Comparison of ENCODE assay signal across 8 cellular contexts in the genomic region with DNA sequence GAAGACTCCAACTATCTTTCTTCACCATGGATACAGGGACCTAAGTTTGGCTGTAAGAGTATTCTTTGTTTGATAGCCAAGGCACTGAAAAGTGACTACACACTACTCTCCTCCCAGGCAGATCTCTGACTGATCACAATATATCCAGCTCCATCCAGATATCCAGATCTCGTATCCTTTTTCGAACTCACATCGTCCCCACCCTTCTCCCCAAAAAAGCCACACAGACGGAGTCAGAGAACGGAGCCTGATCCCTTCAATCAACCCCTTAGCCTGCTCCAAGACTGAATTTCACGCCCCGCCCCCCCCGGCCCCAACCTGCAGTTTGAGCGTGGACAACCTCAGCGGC. TPM values are rescaled to one million over a fixed set of nuclear protein-coding genes. Genes with fewer than 3 reads are reported as not detected.
DNase-seq lines count a peak whose midpoint lies in the region; ATAC-seq lines count a peak whose summit lies in the region.

No MANE protein-coding gene starts in this region.

- no peak overlapping the region for H3K27ac ChIP-seq in iPS-20b (ENCODE audit: low read length)

- no peaks in the 10 kb centered on the region for H3K27me3 Mint-ChIP-seq in activated naive CD4-positive, alpha-beta T cell treated with anti-CD3 and anti-CD28 coated beads, Interleukin-2, amount 50 U/mL, for 24 hours
- H3K27me3 Mint-ChIP-seq in activated T-helper 2 cell treated with anti-CD3 and anti-CD28 coated beads, Interferon-gamma antibody, Interleukin-2, Interleukin-4, amounts not matched to agents 10 μg/mL and 5 μg/mL and 100 μg/mL, durations not matched to agents 14 hours and 24 hours and 36 hours (ENCODE audit: low read depth) = no peaks in the 10 kb centered on the region
- H3K27me3 Mint-ChIP-seq in stimulated activated naive CD8-positive, alpha-beta T cell treated with anti-CD3 and anti-CD28 coated beads, Interleukin-15, amount 100 ng/mL, for 72 hours = no peaks in the 10 kb centered on the region

- H3K4me3 Mint-ChIP-seq in activated naive CD4-positive, alpha-beta T cell treated with anti-CD3 and anti-CD28 coated beads, Interleukin-2, amount 50 U/mL, for 24 hours = peak overlapping the region; percentile 99
- peak overlapping the region; percentile 99 for H3K4me3 Mint-ChIP-seq in activated T-helper 2 cell treated with anti-CD3 and anti-CD28 coated beads, Interferon-gamma antibody, Interleukin-2, Interleukin-4, amounts not matched to agents 10 μg/mL and 5 μg/mL and 100 μg/mL, durations not matched to agents 14 hours and 24 hours and 36 hours (ENCODE audit: low read depth)
- peak overlapping the region; percentile 99 for H3K4me3 Mint-ChIP-seq in stimulated activated naive CD8-positive, alpha-beta T cell treated with anti-CD3 and anti-CD28 coated beads, Interleukin-15, amount 100 ng/mL, for 72 hours

- H3K4me3 ChIP-seq in iPS-20b (ENCODE audit: low read length) = peak overlapping the region; percentile 99

- H3K9me3 Mint-ChIP-seq in activated naive CD4-positive, alpha-beta T cell treated with anti-CD3 and anti-CD28 coated beads, Interleukin-2, amount 50 U/mL, for 24 hours = peaks cover 9% of the 10 kb centered on the region
- peaks cover 20% of the 10 kb centered on the region for H3K9me3 Mint-ChIP-seq in activated T-helper 2 cell treated with anti-CD3 and anti-CD28 coated beads, Interferon-gamma antibody, Interleukin-2, Interleukin-4, amounts not matched to agents 10 μg/mL and 5 μg/mL and 100 μg/mL, durations not matched to agents 14 hours and 24 hours and 36 hours
- H3K9me3 Mint-ChIP-seq in stimulated activated naive CD8-positive, alpha-beta T cell treated with anti-CD3 and anti-CD28 coated beads, Interleukin-15, amount 100 ng/mL, for 72 hours = peaks cover 13% of the 10 kb centered on the region in 2 donors

- H3K27ac Mint-ChIP-seq in activated naive CD4-positive, alpha-beta T cell treated with anti-CD3 and anti-CD28 coated beads, Interleukin-2, amount 50 U/mL, for 24 hours = peak overlapping the region; percentile 95
- peak overlapping the region; percentile 95 for H3K27ac Mint-ChIP-seq in activated T-helper 2 cell treated with anti-CD3 and anti-CD28 coated beads, Interferon-gamma antibody, Interleukin-2, Interleukin-4, amounts not matched to agents 10 μg/mL and 5 μg/mL and 100 μg/mL, durations not matched to agents 14 hours and 24 hours and 36 hours
- peak overlapping the region; percentile 99 for H3K27ac Mint-ChIP-seq in stimulated activated naive CD8-positive, alpha-beta T cell treated with anti-CD3 and anti-CD28 coated beads, Interleukin-15, amount 100 ng/mL, for 72 hours

- H3K27me3 ChIP-seq in iPS-20b (ENCODE audit: insufficient read depth, low read length) = no peaks in the 10 kb centered on the region

- H3K4me1 Mint-ChIP-seq in activated naive CD4-positive, alpha-beta T cell treated with anti-CD3 and anti-CD28 coated beads, Interleukin-2, amount 50 U/mL, for 24 hours = peaks cover 36% of the 10 kb centered on the region
- H3K4me1 Mint-ChIP-seq in activated T-helper 2 cell treated with anti-CD3 and anti-CD28 coated beads, Interferon-gamma antibody, Interleukin-2, Interleukin-4, amounts not matched to agents 10 μg/mL and 5 μg/mL and 100 μg/mL, durations not matched to agents 14 hours and 24 hours and 36 hours (ENCODE audit: low read depth) = peaks cover 17% of the 10 kb centered on the region
- H3K4me1 Mint-ChIP-seq in stimulated activated naive CD8-positive, alpha-beta T cell treated with anti-CD3 and anti-CD28 coated beads, Interleukin-15, amount 100 ng/mL, for 72 hours = peaks cover 34% of the 10 kb centered on the region

- H3K4me1 ChIP-seq in iPS-20b (ENCODE audit: insufficient read depth, low read length) = 0 out of 2 replicates have a peak, but pooled peaks cover 3% of the 10 kb centered on the region

- intact Hi-C loops in activated T-helper 2 cell treated with anti-CD3 and anti-CD28 coated beads, Interferon-gamma antibody, Interleukin-2, Interleukin-4, amounts not matched to agents 10 μg/mL and 5 μg/mL and 100 μg/mL, durations not matched to agents 14 hours and 24 hours and 36 hours (cut with micrococcal nuclease) = loop anchor here (10.0 kb wide), 1 partner anchor 100 kb away; a partner anchor contains a TSS

- ATAC-seq in stimulated activated naive CD8-positive, alpha-beta T cell treated with anti-CD3 and anti-CD28 coated beads, Interleukin-15, amount 100 ng/mL, for 72 hours = peak; percentile 15
- ATAC-seq in HG03520 (IDR thresholded peaks at IDR 0.05; ENCODE audit: unreplicated experiment) = no peak

- peaks cover 16% of the 10 kb centered on the region for H3K36me3 Mint-ChIP-seq in activated naive CD4-positive, alpha-beta T cell treated with anti-CD3 and anti-CD28 coated beads, Interleukin-2, amount 50 U/mL, for 24 hours
- H3K36me3 Mint-ChIP-seq in activated T-helper 2 cell treated with anti-CD3 and anti-CD28 coated beads, Interferon-gamma antibody, Interleukin-2, Interleukin-4, amounts not matched to agents 10 μg/mL and 5 μg/mL and 100 μg/mL, durations not matched to agents 14 hours and 24 hours and 36 hours (ENCODE audit: low read depth) = peaks cover 22% of the 10 kb centered on the region

- no peak for DNase-seq in activated naive CD4-positive, alpha-beta T cell (lab: John Stamatoyannopoulos, UW)
- no peak for DNase-seq in activated T-helper 2 cell treated with anti-CD3 and anti-CD28 coated beads, Interferon-gamma antibody, Interleukin-2, Interleukin-4, amounts not matched to agents 10 μg/mL and 5 μg/mL and 100 μg/mL, durations not matched to agents 14 hours and 24 hours and 36 hours (ENCODE audit: low spot score)
- DNase-seq in stimulated activated naive CD8-positive, alpha-beta T cell treated with anti-CD3 and anti-CD28 coated beads, Interleukin-15, amount 100 ng/mL, for 72 hours = no peak
- DNase-seq in NCI-H1930 (lab: John Stamatoyannopoulos, UW) = no peak
- no peak for DNase-seq in stimulated activated CD4-positive, alpha-beta T cell treated with anti-CD3 and anti-CD28 coated beads, Interleukin-4, amount 100 ng/mL, for 1 hour

- H3K9ac ChIP-seq in iPS-20b (ENCODE audit: low read depth, low read length) = peak overlapping the region; percentile 87

- no peaks in the 10 kb centered on the region for H3K9me3 ChIP-seq in iPS-20b (ENCODE audit: insufficient read depth, low read depth, low read length)

- no peaks in the 10 kb centered on the region for H3K36me3 ChIP-seq in iPS-20b (ENCODE audit: insufficient read depth, low read depth, low read length)

RNA-seq across cellular contexts. Expression of a gene that starts 0.5 kb away (rescaled TPM):
- total RNA-seq in activated T-helper 2 cell treated with anti-CD3 and anti-CD28 coated beads, Interferon-gamma antibody, Interleukin-2, Interleukin-4, amounts not matched to agents 10 μg/mL and 5 μg/mL and 100 μg/mL, durations not matched to agents 14 hours and 24 hours and 36 hours = 18.5 and 21.7 TPM in 2 replicates

RNA-seq across cellular contexts. Expression of a gene that starts 0.6 kb away (rescaled TPM):
- 4.1 and 4.7 TPM in 2 replicates for total RNA-seq in activated T-helper 2 cell treated with anti-CD3 and anti-CD28 coated beads, Interferon-gamma antibody, Interleukin-2, Interleukin-4, amounts not matched to agents 10 μg/mL and 5 μg/mL and 100 μg/mL, durations not matched to agents 14 hours and 24 hours and 36 hours

RNA-seq across cellular contexts. Expression of a gene that starts 14.5 kb away (rescaled TPM):
- total RNA-seq in activated T-helper 2 cell treated with anti-CD3 and anti-CD28 coated beads, Interferon-gamma antibody, Interleukin-2, Interleukin-4, amounts not matched to agents 10 μg/mL and 5 μg/mL and 100 μg/mL, durations not matched to agents 14 hours and 24 hours and 36 hours = 0.25 TPM in 1 of 2 replicates, not detected in the other
